Comparison of ENCODE assay signal across 28 cellular contexts in genomic region chr4:11010624-11011023, GRCh38.
A peak's percentile ranks its signal among the peaks of the same experiment; 100 is the strongest.
DNase-seq lines count a peak whose midpoint lies in the region; ATAC-seq, FAIRE-seq and TF ChIP-seq lines count a peak whose summit lies in the region.
"Had no signal": no experiment of that assay in that cellular context is flagged by ENCODE, and none has a peak within 500 bp of the region (broad histone marks: within the 10 kb centered on the region; RNA-seq: fewer than 3 reads in every experiment).

No MANE protein-coding gene starts in this region.

- FAIRE-seq in HepG2 (lab: Jason Lieb, UNC) = no peak
- FAIRE-seq: A204.1, A549, D721Med had no signal

- TF ChIP-seq POLR2A in HepG2 (IDR thresholded peaks at IDR 0.05; ENCODE audit: insufficient read depth in 1 of 2, low read depth in 2 of 2, low read length in 2 of 2) (no peak), right lobe of liver (IDR thresholded peaks at IDR 0.05) (no peak)

- intact Hi-C loops in HepG2 (cut with micrococcal nuclease; ENCODE audit: unreplicated experiment) (no loop called here), right lobe of liver (cut with DNase I) (no loop called here)

- H3K4me1 ChIP-seq in HepG2 (ENCODE audit: insufficient read depth, low read length) = no peaks in the 10 kb centered on the region
- no peaks in the 10 kb centered on the region for H3K4me1 ChIP-seq in right lobe of liver
- H3K4me1 ChIP-seq: A549, BE2C had no signal

- H3K9me3 ChIP-seq in HepG2 (ENCODE audit: low read length) = no peaks in the 10 kb centered on the region
- no peaks in the 10 kb centered on the region for H3K9me3 ChIP-seq in right lobe of liver
- H3K9me3 ChIP-seq: A549, BE2C, BLaER1, Caco-2 had no signal

- H2AFZ ChIP-seq in HepG2 (ENCODE audit: low read length) = no peak overlapping the region

- no peak overlapping the region for H3K9ac ChIP-seq in HepG2 (ENCODE audit: insufficient read depth, low read depth, low read length)
- H3K9ac ChIP-seq: BLaER1; BLaER1 treated with 17β-estradiol and CSF1 and Interleukin-3, amounts not matched to agents 10 nM and 100 nM had no signal

- ATAC-seq in HepG2 (no peak), right lobe of liver (no peak)
- ATAC-seq: A549; CD8-positive, alpha-beta T cell had no signal

- H3K4me3 ChIP-seq in HepG2 (replicated peaks in 1 of 3; ENCODE audit: insufficient read depth in 1 of 3, low read depth in 2 of 3, low read length in 3 of 3) (no peak overlapping the region), right lobe of liver (no peak overlapping the region)
- H3K4me3 ChIP-seq: A549; BLaER1; BLaER1 treated with 17β-estradiol and CSF1 and Interleukin-3, amounts not matched to agents 10 nM and 100 nM had no signal

- no peak for DNase-seq in HepG2 (ENCODE audit: low spot score)
- DNase-seq in right lobe of liver = no peak
- DNase-seq: 8988T; ACHN; AML-193; BE2C; C1 segment of cervical spinal cord; Calu3; CD4-positive, alpha-beta memory T cell; CD4-positive, alpha-beta T cell; CD4-positive, CD25-positive, alpha-beta regulatory T cell; CD8-positive, alpha-beta memory T cell; CD8-positive, alpha-beta T cell; COR-L47; DMS 273 treated with DMSO at 0.1 percent for 48 hours; DMS153; DMS79; DMS79 treated with DMSO at 0.1 percent for 48 hours; DND-41; EL had no signal

- POLR2A ChIA-PET in HepG2 (lab: Yijun Ruan, JAX) = no interaction called here

- CTCF ChIA-PET in HepG2 (lab: Yijun Ruan, JAX; ENCODE audit: low intra/inter-chr PET ratio, low total read pairs) = no interaction called here

- no peaks in the 10 kb centered on the region for H3K27me3 ChIP-seq in HepG2 (ENCODE audit: control insufficient read depth in 1 of 2, insufficient read depth in 2 of 2, low read length in 2 of 2)
- no peaks in the 10 kb centered on the region for H3K27me3 ChIP-seq in right lobe of liver
- H3K27me3 ChIP-seq: BE2C; BLaER1; BLaER1 treated with 17β-estradiol and CSF1 and Interleukin-3, amounts not matched to agents 10 nM and 100 nM had no signal

- BruUV-seq in HepG2 (replicated peaks; lab: Mats Ljungman, UMichigan) = no TSS peak

- no peak overlapping the region for H3K4me2 ChIP-seq in HepG2 (ENCODE audit: low read depth, low read length)
- H3K4me2 ChIP-seq: A549; BLaER1; BLaER1 treated with 17β-estradiol and CSF1 and Interleukin-3, amounts not matched to agents 10 nM and 100 nM had no signal

- H3K79me2 ChIP-seq in HepG2 (ENCODE audit: insufficient read depth, low read length) = no peaks in the 10 kb centered on the region

- TF ChIP-seq CTCF in HepG2 (CRISPR knock-in tag; IDR thresholded peaks at IDR 0.05) = no peak
- TF ChIP-seq CTCF in right lobe of liver (IDR thresholded peaks at IDR 0.05) = no peak

- no peaks in the 10 kb centered on the region for H4K20me1 ChIP-seq in HepG2 (ENCODE audit: insufficient read depth, low read length)
- H4K20me1 ChIP-seq: BLaER1; BLaER1 treated with 17β-estradiol and CSF1 and Interleukin-3, amounts not matched to agents 10 nM and 100 nM had no signal

- WGBS in HepG2 (ENCODE audit: low lambda C conversion rate) = 3% methylated on average over 2 of the region's 2 CpGs
- 26% methylated on average over 2 of the region's 2 CpGs for WGBS in right lobe of liver (ENCODE audit: insufficient coverage, low coverage, low lambda C conversion rate, missing lambda C conversion rate)

- H3K36me3 ChIP-seq in HepG2 (replicated peaks in 1 of 2; ENCODE audit: control insufficient read depth in 1 of 2, insufficient read depth in 2 of 2, low read length in 2 of 2) (no peaks in the 10 kb centered on the region), right lobe of liver (no peaks in the 10 kb centered on the region)
- H3K36me3 ChIP-seq: BE2C; BLaER1; BLaER1 treated with 17β-estradiol and CSF1 and Interleukin-3, amounts not matched to agents 10 nM and 100 nM had no signal

- no peak for TF ChIP-seq RAD21 in HepG2 (CRISPR knock-in tag; IDR thresholded peaks at IDR 0.05)

- no peak for TF ChIP-seq EP300 in HepG2 (IDR thresholded peaks at IDR 0.05; ENCODE audit: low read depth in 2 of 2, low read length in 2 of 2)
- TF ChIP-seq EP300 in HepG2 (CRISPR knock-in tag; IDR thresholded peaks at IDR 0.05; ENCODE audit: borderline replicate concordance) = no peak

- in situ Hi-C loops in HepG2 (cut with HindIII; ENCODE audit: extremely low pct_ligation_motif_present, low pct_unique_long_range_greater_than_20kb) = no loop called here

- H3K27ac ChIP-seq in HepG2 (ENCODE audit: extremely low read length, insufficient read depth, low read length) (no peak overlapping the region), right lobe of liver (no peak overlapping the region)
- H3K27ac ChIP-seq: 22Rv1; A549; BLaER1; BLaER1 treated with 17β-estradiol and CSF1 and Interleukin-3, amounts not matched to agents 10 nM and 100 nM; C4-2B had no signal

TF ChIP-seq in HepG2, 621 proteins besides CTCF, POLR2A, EP300 and RAD21:
- TF ChIP-seq NR2F1 (CRISPR knock-in tag; IDR thresholded peaks at IDR 0.05) (no peak), E2F5 (CRISPR knock-in tag; conservative IDR thresholded peaks at IDR 0.05) (no peak), ZNF12 (CRISPR knock-in tag; IDR thresholded peaks at IDR 0.05) (peak; percentile 76)
